In genomic region chr7:102195361-102195760, GRCh38 we compare ENCODE assay signal across 39 cellular contexts.
"Had no signal": no experiment of that assay in that cellular context is flagged by ENCODE, and none has a peak within 500 bp of the region (broad histone marks: within the 10 kb centered on the region; RNA-seq: fewer than 3 reads in every experiment).

No MANE protein-coding gene starts in this region.

- H3K27ac ChIP-seq: ascending aorta, cardiac muscle cell, WERI-Rb-1 had no signal

- H3K36me3 Mint-ChIP-seq: activated CD8-positive, alpha-beta memory T cell treated with anti-CD3 and anti-CD28 coated beads, Interleukin-2, amount 10 ng/mL, durations not matched to agents 7 days and 5 days; activated naive CD8-positive, alpha-beta T cell treated with anti-CD3 and anti-CD28 coated beads, Interleukin-2, amount 10 ng/mL, durations not matched to agents 7 days and 5 days had no signal

- H3K27ac Mint-ChIP-seq: activated CD4-positive, alpha-beta memory T cell treated with anti-CD3 and anti-CD28 coated beads, Interleukin-2, amount 10 ng/mL, durations not matched to agents 7 days and 5 days; activated CD4-positive, alpha-beta T cell treated with anti-CD3 and anti-CD28 coated beads for 36 hours; activated CD4-positive, alpha-beta T cell treated with anti-CD3 and anti-CD28 coated beads, Interleukin-2, amount 10 ng/mL, durations not matched to agents 7 days and 5 days; activated CD8-positive, alpha-beta memory T cell treated with anti-CD3 and anti-CD28 coated beads, Interleukin-2, amount 10 ng/mL, durations not matched to agents 7 days and 5 days; activated CD8-positive, alpha-beta T cell treated with anti-CD3 and anti-CD28 coated beads, Interleukin-2, amount 10 ng/mL, durations not matched to agents 7 days and 5 days; activated naive CD4-positive, alpha-beta T cell treated with anti-CD3 and anti-CD28 coated beads, Interleukin-2, amount 10 ng/mL, durations not matched to agents 7 days and 5 days; activated naive CD4-positive, alpha-beta T cell treated with anti-CD3 and anti-CD28 coated beads, Interleukin-2, amount 50 U/mL, for 24 hours; activated naive CD8-positive, alpha-beta T cell; activated naive CD8-positive, alpha-beta T cell treated with anti-CD3 and anti-CD28 coated beads, Interleukin-2, amount 10 ng/mL, durations not matched to agents 7 days and 5 days; activated naive CD8-positive, alpha-beta T cell treated with anti-CD3 and anti-CD28 coated beads, Interleukin-2, amount 50 U/mL, for 24 hours; activated T-cell treated with anti-CD3 and anti-CD28 coated beads, Interleukin-2, amount 50 U/mL, for 24 hours; activated T-helper 2 cell treated with anti-CD3 and anti-CD28 coated beads, Interferon-gamma antibody, Interleukin-2, Interleukin-4, amounts not matched to agents 10 μg/mL and 5 μg/mL and 100 μg/mL, durations not matched to agents 14 hours and 24 hours and 36 hours; T-helper 1 cell treated with Interleukin-12 subunit alpha and Interleukin-12 subunit beta and Interleukin-4 antibody, amounts not matched to agents 30 μg/mL and 1 μg/mL, for 36 hours; T-helper 2 cell treated with Interferon-gamma antibody and Interleukin-4, amounts not matched to agents 5 μg/mL and 100 μg/mL, for 36 hours had no signal

- H3K4me1 ChIP-seq: ascending aorta had no signal

- H3K4me3 Mint-ChIP-seq: activated CD4-positive, alpha-beta memory T cell treated with anti-CD3 and anti-CD28 coated beads, Interleukin-2, amount 10 ng/mL, durations not matched to agents 7 days and 5 days; activated CD4-positive, alpha-beta T cell treated with anti-CD3 and anti-CD28 coated beads for 36 hours; activated CD4-positive, alpha-beta T cell treated with anti-CD3 and anti-CD28 coated beads, Interleukin-2, amount 10 ng/mL, durations not matched to agents 7 days and 5 days; activated CD8-positive, alpha-beta memory T cell treated with anti-CD3 and anti-CD28 coated beads, Interleukin-2, amount 10 ng/mL, durations not matched to agents 7 days and 5 days; activated CD8-positive, alpha-beta T cell treated with anti-CD3 and anti-CD28 coated beads, Interleukin-2, amount 10 ng/mL, durations not matched to agents 7 days and 5 days; activated naive CD4-positive, alpha-beta T cell treated with anti-CD3 and anti-CD28 coated beads, Interleukin-2, amount 10 ng/mL, durations not matched to agents 7 days and 5 days; activated naive CD4-positive, alpha-beta T cell treated with anti-CD3 and anti-CD28 coated beads, Interleukin-2, amount 50 U/mL, for 24 hours; activated naive CD8-positive, alpha-beta T cell; activated naive CD8-positive, alpha-beta T cell treated with anti-CD3 and anti-CD28 coated beads, Interleukin-2, amount 10 ng/mL, durations not matched to agents 7 days and 5 days; activated naive CD8-positive, alpha-beta T cell treated with anti-CD3 and anti-CD28 coated beads, Interleukin-2, amount 50 U/mL, for 24 hours; activated T-cell treated with anti-CD3 and anti-CD28 coated beads, Interleukin-2, amount 50 U/mL, for 24 hours; brain; central memory CD8-positive, alpha-beta T cell; T-helper 1 cell treated with Interleukin-12 subunit alpha and Interleukin-12 subunit beta and Interleukin-4 antibody, amounts not matched to agents 30 μg/mL and 1 μg/mL, for 36 hours; T-helper 2 cell treated with Interferon-gamma antibody and Interleukin-4, amounts not matched to agents 5 μg/mL and 100 μg/mL, for 36 hours; WTC11 had no signal

- DNase-seq: activated CD4-positive, alpha-beta memory T cell treated with anti-CD3 and anti-CD28 coated beads, Interleukin-2, amount 10 ng/mL, durations not matched to agents 7 days and 5 days; activated CD4-positive, alpha-beta T cell treated with anti-CD3 and anti-CD28 coated beads for 1 hour; activated CD4-positive, alpha-beta T cell treated with anti-CD3 and anti-CD28 coated beads for 36 hours; activated CD4-positive, alpha-beta T cell treated with anti-CD3 and anti-CD28 coated beads for 48 hours; activated CD4-positive, alpha-beta T cell treated with anti-CD3 and anti-CD28 coated beads, Interleukin-2, amount 10 ng/mL, durations not matched to agents 7 days and 5 days; activated CD4-positive, alpha-beta T cell treated with anti-CD3 and anti-CD28 coated beads, Interleukin-2, amount 50 U/mL, for 48 hours; activated CD4-positive, CD25-positive, alpha-beta regulatory T cell; activated CD8-positive, alpha-beta memory T cell treated with anti-CD3 and anti-CD28 coated beads for 24 hours; activated CD8-positive, alpha-beta memory T cell treated with anti-CD3 and anti-CD28 coated beads, Interleukin-2, amount 10 ng/mL, durations not matched to agents 7 days and 5 days; activated CD8-positive, alpha-beta memory T cell treated with anti-CD3 and anti-CD28 coated beads, Interleukin-2, amount 50 U/mL, for 48 hours; activated CD8-positive, alpha-beta T cell treated with anti-CD3 and anti-CD28 coated beads, Interleukin-2, amount 10 ng/mL, durations not matched to agents 7 days and 5 days; activated effector memory CD4-positive, alpha-beta T cell treated with Interleukin-2 at 50 U/mL for 16 hours; activated gamma-delta T cell; activated naive CD4-positive, alpha-beta T cell treated with anti-CD3 and anti-CD28 coated beads, Interleukin-2, amount 10 ng/mL, durations not matched to agents 7 days and 5 days; activated naive CD4-positive, alpha-beta T cell treated with Interleukin-2 at 50 U/mL for 16 hours; activated naive CD8-positive, alpha-beta T cell treated with anti-CD3 and anti-CD28 coated beads, Interleukin-2, amount 10 ng/mL, durations not matched to agents 7 days and 5 days; activated naive CD8-positive, alpha-beta T cell treated with anti-CD3 and anti-CD28 coated beads, Interleukin-2, amount 50 U/mL, for 24 hours; activated T-cell treated with anti-CD3 and anti-CD28 coated beads, Interleukin-2, amount 50 U/mL, for 24 hours; activated T-cell treated with anti-CD3 and anti-CD28 coated beads, Interleukin-2, amount 50 U/mL, for 48 hours; amygdala; anterior cingulate cortex; caudate nucleus; cerebellar nuclear complex; T-helper 2 cell; T-helper 9 cell; WERI-Rb-1 had no signal

- H3K27me3 Mint-ChIP-seq: activated CD4-positive, alpha-beta memory T cell treated with anti-CD3 and anti-CD28 coated beads, Interleukin-2, amount 10 ng/mL, durations not matched to agents 7 days and 5 days; activated CD4-positive, alpha-beta T cell treated with anti-CD3 and anti-CD28 coated beads for 36 hours; activated CD4-positive, alpha-beta T cell treated with anti-CD3 and anti-CD28 coated beads, Interleukin-2, amount 10 ng/mL, durations not matched to agents 7 days and 5 days; activated CD8-positive, alpha-beta memory T cell treated with anti-CD3 and anti-CD28 coated beads, Interleukin-2, amount 10 ng/mL, durations not matched to agents 7 days and 5 days; activated naive CD4-positive, alpha-beta T cell treated with anti-CD3 and anti-CD28 coated beads, Interleukin-2, amount 10 ng/mL, durations not matched to agents 7 days and 5 days; activated naive CD4-positive, alpha-beta T cell treated with anti-CD3 and anti-CD28 coated beads, Interleukin-2, amount 50 U/mL, for 24 hours; activated naive CD8-positive, alpha-beta T cell; activated naive CD8-positive, alpha-beta T cell treated with anti-CD3 and anti-CD28 coated beads, Interleukin-2, amount 10 ng/mL, durations not matched to agents 7 days and 5 days; activated naive CD8-positive, alpha-beta T cell treated with anti-CD3 and anti-CD28 coated beads, Interleukin-2, amount 50 U/mL, for 24 hours; activated T-cell treated with anti-CD3 and anti-CD28 coated beads, Interleukin-2, amount 50 U/mL, for 24 hours; brain; central memory CD8-positive, alpha-beta T cell had no signal

- H3K4me1 Mint-ChIP-seq: activated CD4-positive, alpha-beta memory T cell treated with anti-CD3 and anti-CD28 coated beads, Interleukin-2, amount 10 ng/mL, durations not matched to agents 7 days and 5 days; activated CD4-positive, alpha-beta T cell treated with anti-CD3 and anti-CD28 coated beads for 36 hours; activated CD4-positive, alpha-beta T cell treated with anti-CD3 and anti-CD28 coated beads, Interleukin-2, amount 10 ng/mL, durations not matched to agents 7 days and 5 days; activated CD8-positive, alpha-beta memory T cell treated with anti-CD3 and anti-CD28 coated beads, Interleukin-2, amount 10 ng/mL, durations not matched to agents 7 days and 5 days; activated naive CD4-positive, alpha-beta T cell treated with anti-CD3 and anti-CD28 coated beads, Interleukin-2, amount 10 ng/mL, durations not matched to agents 7 days and 5 days; activated naive CD4-positive, alpha-beta T cell treated with anti-CD3 and anti-CD28 coated beads, Interleukin-2, amount 50 U/mL, for 24 hours; activated naive CD8-positive, alpha-beta T cell treated with anti-CD3 and anti-CD28 coated beads, Interleukin-2, amount 10 ng/mL, durations not matched to agents 7 days and 5 days; activated naive CD8-positive, alpha-beta T cell treated with anti-CD3 and anti-CD28 coated beads, Interleukin-2, amount 50 U/mL, for 24 hours had no signal

- FAIRE-seq: bronchial epithelial cell, TTC549 had no signal

- H3K9me3 ChIP-seq: ascending aorta had no signal

- H3K27me3 ChIP-seq: ascending aorta, cardiac muscle cell had no signal

- ATAC-seq: activated CD4-positive, alpha-beta T cell treated with anti-CD3 and anti-CD28 coated beads for 36 hours; activated CD4-positive, CD25-positive, alpha-beta regulatory T cell treated with anti-CD3 and anti-CD28 coated beads, Interleukin-2, amount 50 U/mL, for 24 hours; activated CD8-positive, alpha-beta memory T cell treated with anti-CD3 and anti-CD28 coated beads, Interleukin-2, amount 10 ng/mL, durations not matched to agents 7 days and 5 days; activated CD8-positive, alpha-beta T cell treated with anti-CD3 and anti-CD28 coated beads, Interleukin-2, amount 10 ng/mL, durations not matched to agents 7 days and 5 days; activated naive CD8-positive, alpha-beta T cell treated with anti-CD3 and anti-CD28 coated beads, Interleukin-2, amount 50 U/mL, for 24 hours; WTC11 had no signal

- H3K4me3 ChIP-seq: ascending aorta, cardiac muscle cell had no signal

- H3K9me3 Mint-ChIP-seq: activated CD4-positive, alpha-beta memory T cell treated with anti-CD3 and anti-CD28 coated beads, Interleukin-2, amount 10 ng/mL, durations not matched to agents 7 days and 5 days; activated CD4-positive, alpha-beta T cell treated with anti-CD3 and anti-CD28 coated beads, Interleukin-2, amount 10 ng/mL, durations not matched to agents 7 days and 5 days; activated naive CD4-positive, alpha-beta T cell treated with anti-CD3 and anti-CD28 coated beads, Interleukin-2, amount 10 ng/mL, durations not matched to agents 7 days and 5 days; activated naive CD4-positive, alpha-beta T cell treated with anti-CD3 and anti-CD28 coated beads, Interleukin-2, amount 50 U/mL, for 24 hours; activated naive CD8-positive, alpha-beta T cell treated with anti-CD3 and anti-CD28 coated beads, Interleukin-2, amount 10 ng/mL, durations not matched to agents 7 days and 5 days; activated naive CD8-positive, alpha-beta T cell treated with anti-CD3 and anti-CD28 coated beads, Interleukin-2, amount 50 U/mL, for 24 hours; activated T-cell treated with anti-CD3 and anti-CD28 coated beads, Interleukin-2, amount 50 U/mL, for 24 hours; activated T-helper 2 cell treated with anti-CD3 and anti-CD28 coated beads, Interferon-gamma antibody, Interleukin-2, Interleukin-4, amounts not matched to agents 10 μg/mL and 5 μg/mL and 100 μg/mL, durations not matched to agents 14 hours and 24 hours and 36 hours; brain; central memory CD8-positive, alpha-beta T cell; T-helper 1 cell treated with Interleukin-12 subunit alpha and Interleukin-12 subunit beta and Interleukin-4 antibody, amounts not matched to agents 30 μg/mL and 1 μg/mL, for 36 hours; T-helper 2 cell treated with Interferon-gamma antibody and Interleukin-4, amounts not matched to agents 5 μg/mL and 100 μg/mL, for 36 hours; WTC11 had no signal
